Comparison of ENCODE assay signal across 8 cellular contexts in genomic region chr2:74919827-74920226, GRCh38. TPM values are rescaled to one million over a fixed set of nuclear protein-coding genes. Genes with fewer than 3 reads are reported as not detected.
DNase-seq lines count a peak whose midpoint lies in the region; ATAC-seq and TF ChIP-seq lines count a peak whose summit lies in the region.

No MANE protein-coding gene starts in this region.

- intact Hi-C loops in right cardiac atrium (cut with DNase I), result loop anchor here in 3 of 4 donors (5.0 to 10.0 kb wide), 6 partner anchors 147 to 692 kb away; no protein-coding TSS in a partner anchor
- intact Hi-C loops in vagina (cut with DNase I), result loop anchor here (10.0 kb wide), 1 partner anchor 485 kb away; no protein-coding TSS in a partner anchor

- TF ChIP-seq POLR2A in vagina (IDR thresholded peaks at IDR 0.05), result no peak

- H3K9me3 ChIP-seq in right cardiac atrium (ENCODE audit: control insufficient read depth, low read length) (no peaks in the 10 kb centered on the region), vagina (no peaks in the 10 kb centered on the region)

- H3K27ac ChIP-seq in right cardiac atrium (ENCODE audit: low read length), result no peak overlapping the region
- H3K27ac ChIP-seq in vagina, result no peak overlapping the region

- no peaks in the 10 kb centered on the region for H3K4me1 ChIP-seq in right cardiac atrium (ENCODE audit: control insufficient read depth, insufficient read depth, low read length)
- peaks cover 6% of the 10 kb centered on the region for H3K4me1 ChIP-seq in vagina

- DNase-seq in GM13976 (ENCODE audit: low spot score), result peak; percentile 87
- DNase-seq in LHCN-M2 (ENCODE audit: low read depth), result peak; percentile 24
- DNase-seq in SW480 (ENCODE audit: low spot score), result peak; percentile 58
- peak; percentile 30 for DNase-seq in amniotic epithelial cell (ENCODE audit: low read depth)
- DNase-seq in right cardiac atrium, result peak; percentile 55 to 84 (median 81)
- DNase-seq in putamen (ENCODE audit: low spot score), result peak; percentile 16
- no peak for DNase-seq in vagina (ENCODE audit: extremely low spot score in 2 of 2)
- DNase-seq in NCI-H187 (lab: John Stamatoyannopoulos, UW), result no peak

- 5% methylated on average over 34 of the region's 34 CpGs for WGBS in right cardiac atrium

- H3K27me3 ChIP-seq in right cardiac atrium (ENCODE audit: control insufficient read depth, insufficient read depth) (no peaks in the 10 kb centered on the region), vagina (no peaks in the 10 kb centered on the region)

- peak overlapping the region; percentile 11 for H3K4me3 ChIP-seq in right cardiac atrium (ENCODE audit: low read length)
- peak overlapping the region in 1 of 2 donors; percentile 21 for H3K4me3 ChIP-seq in vagina

- peak; percentile 35 to 64 for ATAC-seq in right cardiac atrium

- TF ChIP-seq CTCF in GM13976 (IDR thresholded peaks at IDR 0.05; ENCODE audit: borderline replicate concordance, control extremely low read depth, extremely low read depth, insufficient read depth, missing control alignments), result peak; percentile 93
- TF ChIP-seq CTCF in vagina (IDR thresholded peaks at IDR 0.05), result peak; percentile 63 to 73 (median 71)

- H3K36me3 ChIP-seq in vagina, result no peaks in the 10 kb centered on the region

- in situ Hi-C loops in GM13976 (cut with MboI; ENCODE audit: low sequenced_read_pairs, unreplicated experiment), result loop anchor here (10.0 to 25.0 kb wide), 3 partner anchors 135 to 692 kb away; no protein-coding TSS in a partner anchor

RNA-seq across cellular contexts. Expression of gene POLE4, which starts 38.6 kb away (rescaled TPM):
- total RNA-seq in LHCN-M2 (2014; rRNA removed) (31.4 and 31.9 TPM in 2 replicates), right cardiac atrium (10 to 100 TPM; 31.5 to 42.6 (median 37.2) TPM), vagina (21.6 TPM)
- polyA plus RNA-seq in LHCN-M2 (2012), result 156 TPM
- polyA plus RNA-seq in right cardiac atrium, result 30.7 TPM

Comparison
In these comparisons a context has a peak if more than half of its experiments do, and no peak if none do; other contexts are left out.
1. DNase-seq: peak in GM13976 (single experiment), LHCN-M2 (single experiment), SW480 (single experiment), amniotic epithelial cell (single experiment), right cardiac atrium (3 of 3) and putamen (single experiment); none in vagina (0 of 2) and NCI-H187 (0 of 2).